Comparison of ENCODE assay signal across 2 cellular contexts in genomic region chr2:7418343-7418742, GRCh38.
A peak's percentile ranks its signal among the peaks of the same experiment; 100 is the strongest.
TF ChIP-seq lines count a peak whose summit lies in the region.

No MANE protein-coding gene starts in this region.

TF ChIP-seq in GM23338, 12 proteins besides CTCF, POLR2A, EP300 and RAD21:
- TF ChIP-seq POLR2AphosphoS5 (IDR thresholded peaks at IDR 0.05; ENCODE audit: low read depth) (no peak), STAT1 (IDR thresholded peaks at IDR 0.05; ENCODE audit: unreplicated experiment) (no peak), REST (IDR thresholded peaks at IDR 0.05; ENCODE audit: unreplicated experiment) (no peak), ZNF114 (CRISPR knock-in tag; IDR thresholded peaks at IDR 0.05) (no peak), CREB1 (CRISPR knock-in tag; IDR thresholded peaks at IDR 0.05; ENCODE audit: low read depth) (no peak), EZH2 (IDR thresholded peaks at IDR 0.05; ENCODE audit: low read depth, unreplicated experiment) (no peak), EZH2phosphoT487 (IDR thresholded peaks at IDR 0.05; ENCODE audit: unreplicated experiment) (no peak), JUNB (IDR thresholded peaks at IDR 0.05; ENCODE audit: unreplicated experiment) (no peak), ZNF331 (CRISPR knock-in tag; IDR thresholded peaks at IDR 0.05; ENCODE audit: low read depth) (no peak), NANOG (IDR thresholded peaks at IDR 0.05; ENCODE audit: borderline replicate concordance) (no peak)
- TF ChIP-seq, protein P1, sequence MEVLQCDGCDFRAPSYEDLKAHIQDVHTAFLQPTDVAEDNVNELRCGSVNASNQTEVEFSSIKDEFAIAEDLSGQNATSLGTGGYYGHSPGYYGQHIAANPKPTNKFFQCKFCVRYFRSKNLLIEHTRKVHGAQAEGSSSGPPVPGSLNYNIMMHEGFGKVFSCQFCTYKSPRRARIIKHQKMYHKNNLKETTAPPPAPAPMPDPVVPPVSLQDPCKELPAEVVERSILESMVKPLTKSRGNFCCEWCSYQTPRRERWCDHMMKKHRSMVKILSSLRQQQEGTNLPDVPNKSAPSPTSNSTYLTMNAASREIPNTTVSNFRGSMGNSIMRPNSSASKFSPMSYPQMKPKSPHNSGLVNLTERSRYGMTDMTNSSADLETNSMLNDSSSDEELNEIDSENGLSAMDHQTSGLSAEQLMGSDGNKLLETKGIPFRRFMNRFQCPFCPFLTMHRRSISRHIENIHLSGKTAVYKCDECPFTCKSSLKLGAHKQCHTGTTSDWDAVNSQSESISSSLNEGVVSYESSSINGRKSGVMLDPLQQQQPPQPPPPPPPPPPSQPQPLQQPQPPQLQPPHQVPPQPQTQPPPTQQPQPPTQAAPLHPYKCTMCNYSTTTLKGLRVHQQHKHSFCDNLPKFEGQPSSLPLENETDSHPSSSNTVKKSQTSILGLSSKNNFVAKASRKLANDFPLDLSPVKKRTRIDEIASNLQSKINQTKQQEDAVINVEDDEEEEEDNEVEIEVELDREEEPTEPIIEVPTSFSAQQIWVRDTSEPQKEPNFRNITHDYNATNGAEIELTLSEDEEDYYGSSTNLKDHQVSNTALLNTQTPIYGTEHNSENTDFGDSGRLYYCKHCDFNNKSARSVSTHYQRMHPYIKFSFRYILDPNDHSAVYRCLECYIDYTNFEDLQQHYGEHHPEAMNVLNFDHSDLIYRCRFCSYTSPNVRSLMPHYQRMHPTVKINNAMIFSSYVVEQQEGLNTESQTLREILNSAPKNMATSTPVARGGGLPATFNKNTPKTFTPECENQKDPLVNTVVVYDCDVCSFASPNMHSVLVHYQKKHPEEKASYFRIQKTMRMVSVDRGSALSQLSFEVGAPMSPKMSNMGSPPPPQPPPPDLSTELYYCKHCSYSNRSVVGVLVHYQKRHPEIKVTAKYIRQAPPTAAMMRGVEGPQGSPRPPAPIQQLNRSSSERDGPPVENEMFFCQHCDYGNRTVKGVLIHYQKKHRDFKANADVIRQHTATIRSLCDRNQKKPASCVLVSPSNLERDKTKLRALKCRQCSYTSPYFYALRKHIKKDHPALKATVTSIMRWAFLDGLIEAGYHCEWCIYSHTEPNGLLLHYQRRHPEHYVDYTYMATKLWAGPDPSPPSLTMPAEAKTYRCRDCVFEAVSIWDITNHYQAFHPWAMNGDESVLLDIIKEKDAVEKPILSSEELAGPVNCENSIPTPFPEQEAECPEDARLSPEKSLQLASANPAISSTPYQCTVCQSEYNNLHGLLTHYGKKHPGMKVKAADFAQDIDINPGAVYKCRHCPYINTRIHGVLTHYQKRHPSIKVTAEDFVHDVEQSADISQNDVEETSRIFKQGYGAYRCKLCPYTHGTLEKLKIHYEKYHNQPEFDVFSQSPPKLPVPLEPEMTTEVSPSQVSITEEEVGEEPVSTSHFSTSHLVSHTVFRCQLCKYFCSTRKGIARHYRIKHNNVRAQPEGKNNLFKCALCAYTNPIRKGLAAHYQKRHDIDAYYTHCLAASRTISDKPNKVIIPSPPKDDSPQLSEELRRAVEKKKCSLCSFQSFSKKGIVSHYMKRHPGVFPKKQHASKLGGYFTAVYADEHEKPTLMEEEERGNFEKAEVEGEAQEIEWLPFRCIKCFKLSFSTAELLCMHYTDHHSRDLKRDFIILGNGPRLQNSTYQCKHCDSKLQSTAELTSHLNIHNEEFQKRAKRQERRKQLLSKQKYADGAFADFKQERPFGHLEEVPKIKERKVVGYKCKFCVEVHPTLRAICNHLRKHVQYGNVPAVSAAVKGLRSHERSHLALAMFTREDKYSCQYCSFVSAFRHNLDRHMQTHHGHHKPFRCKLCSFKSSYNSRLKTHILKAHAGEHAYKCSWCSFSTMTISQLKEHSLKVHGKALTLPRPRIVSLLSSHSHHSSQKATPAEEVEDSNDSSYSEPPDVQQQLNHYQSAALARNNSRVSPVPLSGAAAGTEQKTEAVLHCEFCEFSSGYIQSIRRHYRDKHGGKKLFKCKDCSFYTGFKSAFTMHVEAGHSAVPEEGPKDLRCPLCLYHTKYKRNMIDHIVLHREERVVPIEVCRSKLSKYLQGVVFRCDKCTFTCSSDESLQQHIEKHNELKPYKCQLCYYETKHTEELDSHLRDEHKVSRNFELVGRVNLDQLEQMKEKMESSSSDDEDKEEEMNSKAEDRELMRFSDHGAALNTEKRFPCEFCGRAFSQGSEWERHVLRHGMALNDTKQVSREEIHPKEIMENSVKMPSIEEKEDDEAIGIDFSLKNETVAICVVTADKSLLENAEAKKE (CRISPR knock-in tag; IDR thresholded peaks at IDR 0.05): no peak
- TF ChIP-seq, protein P2, sequence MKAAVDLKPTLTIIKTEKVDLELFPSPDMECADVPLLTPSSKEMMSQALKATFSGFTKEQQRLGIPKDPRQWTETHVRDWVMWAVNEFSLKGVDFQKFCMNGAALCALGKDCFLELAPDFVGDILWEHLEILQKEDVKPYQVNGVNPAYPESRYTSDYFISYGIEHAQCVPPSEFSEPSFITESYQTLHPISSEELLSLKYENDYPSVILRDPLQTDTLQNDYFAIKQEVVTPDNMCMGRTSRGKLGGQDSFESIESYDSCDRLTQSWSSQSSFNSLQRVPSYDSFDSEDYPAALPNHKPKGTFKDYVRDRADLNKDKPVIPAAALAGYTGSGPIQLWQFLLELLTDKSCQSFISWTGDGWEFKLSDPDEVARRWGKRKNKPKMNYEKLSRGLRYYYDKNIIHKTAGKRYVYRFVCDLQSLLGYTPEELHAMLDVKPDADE (IDR thresholded peaks at IDR 0.05): no peak

TF ChIP-seq in HepG2, 621 proteins besides CTCF, POLR2A, EP300 and RAD21:
- TF ChIP-seq ZNF777 (CRISPR knock-in tag; IDR thresholded peaks at IDR 0.05) (no peak), HDAC2 (CRISPR knock-in tag; IDR thresholded peaks at IDR 0.05) (no peak), POLR2G (IDR thresholded peaks at IDR 0.05; ENCODE audit: low read depth, low read length) (no peak), HHEX (CRISPR knock-in tag; IDR thresholded peaks at IDR 0.05) (peak; percentile 74; the same call in 1 of the 2 replicates), ZMYM4 (CRISPR knock-in tag; IDR thresholded peaks at IDR 0.05) (no peak), JUN (CRISPR knock-in tag; IDR thresholded peaks at IDR 0.05) (no peak), NR2F6 (IDR thresholded peaks at IDR 0.05) (peak; percentile 39; the same call in 1 of the 2 replicates), NR2F6 (CRISPR knock-in tag; IDR thresholded peaks at IDR 0.05) (no peak)
